Comparison of ENCODE assay signal across 8 cellular contexts in the genomic region with DNA sequence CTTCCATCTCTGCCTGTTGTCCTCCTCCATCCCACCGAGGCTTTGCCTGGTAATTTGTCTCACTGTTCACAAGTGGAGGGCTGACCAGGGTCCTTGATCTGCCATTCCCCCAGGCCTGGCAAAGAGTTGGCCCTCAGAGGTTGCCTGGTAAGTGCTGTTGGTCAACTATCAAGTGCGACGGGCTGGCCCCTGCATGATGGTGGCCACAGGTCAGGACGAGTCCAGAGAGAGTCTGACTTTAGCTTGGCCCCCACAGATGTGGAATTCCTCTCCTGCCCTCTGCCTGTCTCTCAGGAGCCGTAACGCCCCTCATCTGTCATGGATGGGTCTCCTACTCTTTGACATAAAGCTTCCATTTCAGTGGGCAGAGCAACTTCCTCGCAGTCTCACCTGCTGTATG.
"Had no signal": no experiment of that assay in that cellular context is flagged by ENCODE, and none has a peak within 500 bp of the region (broad histone marks: within the 10 kb centered on the region; RNA-seq: fewer than 3 reads in every experiment).

No MANE protein-coding gene starts in this region.

- DNase-seq: H9, HCEC 1CT, KBM-7 had no signal

- H3K4me3 ChIP-seq: GM23338 had no signal

- ATAC-seq: GM23338, HepG2 had no signal

- FAIRE-seq: H1, H54, HepG2 had no signal

- H3K27ac ChIP-seq: HL-60 had no signal

- H2AFZ ChIP-seq: GM23338 had no signal

- H3K4me2 ChIP-seq: GM23338 had no signal
